1 cellular context compared by ENCODE assay signal in genomic region chr3:13106308-13106970, GRCh38.
A peak's percentile ranks its signal among the peaks of the same experiment; 100 is the strongest.
TF ChIP-seq lines count a peak whose summit lies in the region.

No MANE protein-coding gene starts in this region.

TF ChIP-seq in HEK293, 187 proteins besides CTCF, POLR2A, EP300 and RAD21 (continued from another document and continues in another):
- TF ChIP-seq KLF17 (tag by site-specific recombination; IDR thresholded peaks at IDR 0.05) (no peak), ZNF221 (tag by site-specific recombination; IDR thresholded peaks at IDR 0.05; ENCODE audit: borderline replicate concordance) (no peak), ZXDB (tag by site-specific recombination; IDR thresholded peaks at IDR 0.05) (no peak), ZBTB8A (tag by site-specific recombination; IDR thresholded peaks at IDR 0.05) (peak; percentile 33; the same call in 1 of the 2 replicates), HOXA7 (CRISPR knock-in tag; IDR thresholded peaks at IDR 0.05; ENCODE audit: borderline replicate concordance) (no peak), ZEB2 (tag by site-specific recombination; IDR thresholded peaks at IDR 0.05) (0 out of 2 replicates have a peak, but pooled peaks have one; percentile 20), TRIM28 (IDR thresholded peaks at IDR 0.05; ENCODE audit: borderline replicate concordance, low read length) (no peak), ZNF211 (tag by site-specific recombination; IDR thresholded peaks at IDR 0.05; ENCODE audit: low read depth) (no peak), ZBTB17 (tag by site-specific recombination; IDR thresholded peaks at IDR 0.05) (no peak), MYNN (tag by site-specific recombination; IDR thresholded peaks at IDR 0.05; ENCODE audit: borderline replicate concordance) (no peak), FEZF1 (tag by site-specific recombination; IDR thresholded peaks at IDR 0.05) (peak; percentile 72), ZNF391 (tag by site-specific recombination; IDR thresholded peaks at IDR 0.05; ENCODE audit: borderline replicate concordance, low read depth) (no peak), ZNF18 (tag by site-specific recombination; IDR thresholded peaks at IDR 0.05) (0 out of 2 replicates have a peak, but pooled peaks have one; percentile 17), ZNF791 (tag by site-specific recombination; IDR thresholded peaks at IDR 0.05) (no peak), KLF8 (tag by site-specific recombination; IDR thresholded peaks at IDR 0.05) (no peak), ZNF132 (tag by site-specific recombination; IDR thresholded peaks at IDR 0.05; ENCODE audit: borderline replicate concordance) (no peak), ZFP37 (tag by site-specific recombination; IDR thresholded peaks at IDR 0.05) (no peak), ZNF266 (tag by site-specific recombination; IDR thresholded peaks at IDR 0.05; ENCODE audit: low read depth) (no peak), ZNF354C (tag by site-specific recombination; IDR thresholded peaks at IDR 0.05; ENCODE audit: borderline replicate concordance, low read depth) (no peak), ZNF16 (tag by site-specific recombination; IDR thresholded peaks at IDR 0.05; ENCODE audit: low read depth) (no peak), ZNF580 (tag by site-specific recombination; IDR thresholded peaks at IDR 0.05) (no peak), ZNF48 (tag by site-specific recombination; IDR thresholded peaks at IDR 0.05) (no peak), ZBTB20 (tag by site-specific recombination; IDR thresholded peaks at IDR 0.05) (no peak), PRDM4 (tag by site-specific recombination; IDR thresholded peaks at IDR 0.05) (no peak), ZNF23 (tag by site-specific recombination; IDR thresholded peaks at IDR 0.05; ENCODE audit: borderline replicate concordance) (no peak), ZNF596 (tag by site-specific recombination; IDR thresholded peaks at IDR 0.05) (no peak), ZNF768 (tag by site-specific recombination; IDR thresholded peaks at IDR 0.05) (no peak), ZSCAN5A (tag by site-specific recombination; IDR thresholded peaks at IDR 0.05) (no peak), REST (tag by site-specific recombination; IDR thresholded peaks at IDR 0.05) (no peak), ZNF76 (tag by site-specific recombination; IDR thresholded peaks at IDR 0.05; ENCODE audit: borderline replicate concordance, low read depth) (no peak)
- TF ChIP-seq, protein P1, sequence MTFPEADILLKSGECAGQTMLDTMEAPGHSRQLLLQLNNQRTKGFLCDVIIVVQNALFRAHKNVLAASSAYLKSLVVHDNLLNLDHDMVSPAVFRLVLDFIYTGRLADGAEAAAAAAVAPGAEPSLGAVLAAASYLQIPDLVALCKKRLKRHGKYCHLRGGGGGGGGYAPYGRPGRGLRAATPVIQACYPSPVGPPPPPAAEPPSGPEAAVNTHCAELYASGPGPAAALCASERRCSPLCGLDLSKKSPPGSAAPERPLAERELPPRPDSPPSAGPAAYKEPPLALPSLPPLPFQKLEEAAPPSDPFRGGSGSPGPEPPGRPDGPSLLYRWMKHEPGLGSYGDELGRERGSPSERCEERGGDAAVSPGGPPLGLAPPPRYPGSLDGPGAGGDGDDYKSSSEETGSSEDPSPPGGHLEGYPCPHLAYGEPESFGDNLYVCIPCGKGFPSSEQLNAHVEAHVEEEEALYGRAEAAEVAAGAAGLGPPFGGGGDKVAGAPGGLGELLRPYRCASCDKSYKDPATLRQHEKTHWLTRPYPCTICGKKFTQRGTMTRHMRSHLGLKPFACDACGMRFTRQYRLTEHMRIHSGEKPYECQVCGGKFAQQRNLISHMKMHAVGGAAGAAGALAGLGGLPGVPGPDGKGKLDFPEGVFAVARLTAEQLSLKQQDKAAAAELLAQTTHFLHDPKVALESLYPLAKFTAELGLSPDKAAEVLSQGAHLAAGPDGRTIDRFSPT (tag by site-specific recombination; IDR thresholded peaks at IDR 0.05), result no peak
- TF ChIP-seq, protein P2, sequence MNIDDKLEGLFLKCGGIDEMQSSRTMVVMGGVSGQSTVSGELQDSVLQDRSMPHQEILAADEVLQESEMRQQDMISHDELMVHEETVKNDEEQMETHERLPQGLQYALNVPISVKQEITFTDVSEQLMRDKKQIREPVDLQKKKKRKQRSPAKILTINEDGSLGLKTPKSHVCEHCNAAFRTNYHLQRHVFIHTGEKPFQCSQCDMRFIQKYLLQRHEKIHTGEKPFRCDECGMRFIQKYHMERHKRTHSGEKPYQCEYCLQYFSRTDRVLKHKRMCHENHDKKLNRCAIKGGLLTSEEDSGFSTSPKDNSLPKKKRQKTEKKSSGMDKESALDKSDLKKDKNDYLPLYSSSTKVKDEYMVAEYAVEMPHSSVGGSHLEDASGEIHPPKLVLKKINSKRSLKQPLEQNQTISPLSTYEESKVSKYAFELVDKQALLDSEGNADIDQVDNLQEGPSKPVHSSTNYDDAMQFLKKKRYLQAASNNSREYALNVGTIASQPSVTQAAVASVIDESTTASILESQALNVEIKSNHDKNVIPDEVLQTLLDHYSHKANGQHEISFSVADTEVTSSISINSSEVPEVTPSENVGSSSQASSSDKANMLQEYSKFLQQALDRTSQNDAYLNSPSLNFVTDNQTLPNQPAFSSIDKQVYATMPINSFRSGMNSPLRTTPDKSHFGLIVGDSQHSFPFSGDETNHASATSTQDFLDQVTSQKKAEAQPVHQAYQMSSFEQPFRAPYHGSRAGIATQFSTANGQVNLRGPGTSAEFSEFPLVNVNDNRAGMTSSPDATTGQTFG (tag by site-specific recombination; IDR thresholded peaks at IDR 0.05; ENCODE audit: borderline replicate concordance), result no peak
- TF ChIP-seq, protein P3, sequence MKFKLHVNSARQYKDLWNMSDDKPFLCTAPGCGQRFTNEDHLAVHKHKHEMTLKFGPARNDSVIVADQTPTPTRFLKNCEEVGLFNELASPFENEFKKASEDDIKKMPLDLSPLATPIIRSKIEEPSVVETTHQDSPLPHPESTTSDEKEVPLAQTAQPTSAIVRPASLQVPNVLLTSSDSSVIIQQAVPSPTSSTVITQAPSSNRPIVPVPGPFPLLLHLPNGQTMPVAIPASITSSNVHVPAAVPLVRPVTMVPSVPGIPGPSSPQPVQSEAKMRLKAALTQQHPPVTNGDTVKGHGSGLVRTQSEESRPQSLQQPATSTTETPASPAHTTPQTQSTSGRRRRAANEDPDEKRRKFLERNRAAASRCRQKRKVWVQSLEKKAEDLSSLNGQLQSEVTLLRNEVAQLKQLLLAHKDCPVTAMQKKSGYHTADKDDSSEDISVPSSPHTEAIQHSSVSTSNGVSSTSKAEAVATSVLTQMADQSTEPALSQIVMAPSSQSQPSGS (tag by site-specific recombination; IDR thresholded peaks at IDR 0.05; ENCODE audit: low read depth), result 0 out of 2 replicates have a peak, but pooled peaks have one; percentile 16
- TF ChIP-seq, protein P4, sequence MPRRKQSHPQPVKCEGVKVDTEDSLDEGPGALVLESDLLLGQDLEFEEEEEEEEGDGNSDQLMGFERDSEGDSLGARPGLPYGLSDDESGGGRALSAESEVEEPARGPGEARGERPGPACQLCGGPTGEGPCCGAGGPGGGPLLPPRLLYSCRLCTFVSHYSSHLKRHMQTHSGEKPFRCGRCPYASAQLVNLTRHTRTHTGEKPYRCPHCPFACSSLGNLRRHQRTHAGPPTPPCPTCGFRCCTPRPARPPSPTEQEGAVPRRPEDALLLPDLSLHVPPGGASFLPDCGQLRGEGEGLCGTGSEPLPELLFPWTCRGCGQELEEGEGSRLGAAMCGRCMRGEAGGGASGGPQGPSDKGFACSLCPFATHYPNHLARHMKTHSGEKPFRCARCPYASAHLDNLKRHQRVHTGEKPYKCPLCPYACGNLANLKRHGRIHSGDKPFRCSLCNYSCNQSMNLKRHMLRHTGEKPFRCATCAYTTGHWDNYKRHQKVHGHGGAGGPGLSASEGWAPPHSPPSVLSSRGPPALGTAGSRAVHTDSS (tag by site-specific recombination; IDR thresholded peaks at IDR 0.05), result no peak
